Comparison of ENCODE assay signal across 1 cellular context in the genomic region with DNA sequence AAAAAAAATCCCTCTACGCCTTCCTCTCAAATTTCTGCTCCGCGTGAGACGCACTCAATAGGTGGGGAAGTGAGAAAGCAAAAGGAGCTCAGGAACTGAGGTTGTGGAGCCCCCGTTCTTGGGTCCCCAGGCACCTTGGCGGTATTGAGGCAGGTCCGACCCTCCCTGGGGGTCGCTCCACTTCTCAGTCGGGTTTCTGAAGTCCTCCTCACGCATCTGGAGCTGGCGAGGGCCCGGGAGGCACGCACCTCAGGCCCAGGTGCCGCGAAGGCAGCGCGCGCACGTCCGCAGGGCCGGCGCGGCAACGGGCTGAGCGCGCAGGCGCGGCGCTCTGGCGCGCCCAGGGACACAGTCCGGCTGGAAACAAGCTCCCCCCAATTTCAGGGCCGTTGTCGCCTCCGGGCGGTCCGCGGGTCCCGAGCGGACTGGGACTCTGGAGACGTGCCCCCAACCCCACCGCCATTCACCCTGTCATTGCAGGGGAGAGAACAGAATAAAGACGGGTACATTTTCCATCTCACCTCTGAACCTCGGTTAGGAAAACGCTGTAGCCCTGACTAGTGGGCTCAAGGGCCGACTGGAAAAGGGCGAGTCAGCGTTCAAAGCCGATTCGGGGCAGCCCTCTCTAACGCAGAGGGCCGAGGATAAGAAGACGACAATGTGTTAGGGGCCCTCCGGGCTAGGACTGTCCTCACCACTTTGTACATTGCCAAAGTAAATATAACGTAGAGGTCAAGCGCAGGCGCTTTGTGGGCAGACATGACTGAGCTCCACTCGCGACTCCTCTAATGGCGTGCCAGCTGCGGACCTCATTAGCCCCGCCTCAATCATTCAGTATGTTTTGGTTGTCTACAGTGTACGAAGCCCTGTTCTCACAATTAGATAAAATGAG.
TF ChIP-seq lines count a peak whose summit lies in the region.

A gene with protein sequence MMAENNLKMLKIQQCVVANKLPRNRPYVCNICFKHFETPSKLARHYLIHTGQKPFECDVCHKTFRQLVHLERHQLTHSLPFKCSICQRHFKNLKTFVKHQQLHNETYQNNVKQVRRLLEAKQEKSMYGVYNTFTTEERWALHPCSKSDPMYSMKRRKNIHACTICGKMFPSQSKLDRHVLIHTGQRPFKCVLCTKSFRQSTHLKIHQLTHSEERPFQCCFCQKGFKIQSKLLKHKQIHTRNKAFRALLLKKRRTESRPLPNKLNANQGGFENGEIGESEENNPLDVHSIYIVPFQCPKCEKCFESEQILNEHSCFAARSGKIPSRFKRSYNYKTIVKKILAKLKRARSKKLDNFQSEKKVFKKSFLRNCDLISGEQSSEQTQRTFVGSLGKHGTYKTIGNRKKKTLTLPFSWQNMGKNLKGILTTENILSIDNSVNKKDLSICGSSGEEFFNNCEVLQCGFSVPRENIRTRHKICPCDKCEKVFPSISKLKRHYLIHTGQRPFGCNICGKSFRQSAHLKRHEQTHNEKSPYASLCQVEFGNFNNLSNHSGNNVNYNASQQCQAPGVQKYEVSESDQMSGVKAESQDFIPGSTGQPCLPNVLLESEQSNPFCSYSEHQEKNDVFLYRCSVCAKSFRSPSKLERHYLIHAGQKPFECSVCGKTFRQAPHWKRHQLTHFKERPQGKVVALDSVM (minus strand): TSS at position 306 of the 892 bp plus-strand sequence. CDS start 4,853 bp downstream, outside the sequence.

TF ChIP-seq in HepG2, 621 proteins besides CTCF, POLR2A, EP300 and RAD21 (continued from another document and continues in another):
- TF ChIP-seq, protein P1, sequence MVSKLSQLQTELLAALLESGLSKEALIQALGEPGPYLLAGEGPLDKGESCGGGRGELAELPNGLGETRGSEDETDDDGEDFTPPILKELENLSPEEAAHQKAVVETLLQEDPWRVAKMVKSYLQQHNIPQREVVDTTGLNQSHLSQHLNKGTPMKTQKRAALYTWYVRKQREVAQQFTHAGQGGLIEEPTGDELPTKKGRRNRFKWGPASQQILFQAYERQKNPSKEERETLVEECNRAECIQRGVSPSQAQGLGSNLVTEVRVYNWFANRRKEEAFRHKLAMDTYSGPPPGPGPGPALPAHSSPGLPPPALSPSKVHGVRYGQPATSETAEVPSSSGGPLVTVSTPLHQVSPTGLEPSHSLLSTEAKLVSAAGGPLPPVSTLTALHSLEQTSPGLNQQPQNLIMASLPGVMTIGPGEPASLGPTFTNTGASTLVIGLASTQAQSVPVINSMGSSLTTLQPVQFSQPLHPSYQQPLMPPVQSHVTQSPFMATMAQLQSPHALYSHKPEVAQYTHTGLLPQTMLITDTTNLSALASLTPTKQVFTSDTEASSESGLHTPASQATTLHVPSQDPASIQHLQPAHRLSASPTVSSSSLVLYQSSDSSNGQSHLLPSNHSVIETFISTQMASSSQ (IDR thresholded peaks at IDR 0.05; ENCODE audit: low read depth): peak; percentile 43; the same call in 1 of the 2 replicates
- TF ChIP-seq, protein P1 (CRISPR knock-in tag; IDR thresholded peaks at IDR 0.05; ENCODE audit: borderline replicate concordance): peak; percentile 82
- TF ChIP-seq ZFP82 (CRISPR knock-in tag; IDR thresholded peaks at IDR 0.05; ENCODE audit: borderline replicate concordance) (peak; percentile 97), ZNF678 (CRISPR knock-in tag; IDR thresholded peaks at IDR 0.05) (no peak), STAT5B (CRISPR knock-in tag; IDR thresholded peaks at IDR 0.05) (no peak), SRSF9 (IDR thresholded peaks at IDR 0.05; ENCODE audit: borderline replicate concordance, insufficient read depth, low read depth, low read length, poor library complexity, severe bottlenecking) (no peak), ZNF510 (CRISPR knock-in tag; IDR thresholded peaks at IDR 0.05; ENCODE audit: low read depth) (no peak), ERF (CRISPR knock-in tag; IDR thresholded peaks at IDR 0.05) (peak; percentile 29; the same call in 1 of the 2 replicates), ZFY (CRISPR knock-in tag; IDR thresholded peaks at IDR 0.05) (peak; percentile 99), KDM5B (CRISPR knock-in tag; IDR thresholded peaks at IDR 0.05; ENCODE audit: borderline replicate concordance) (peak; percentile 78; the same call in 1 of the 2 replicates), ZNF589 (CRISPR knock-in tag; conservative IDR thresholded peaks at IDR 0.05) (peak; percentile 18; the same call in 1 of the 2 replicates), TAF15 (IDR thresholded peaks at IDR 0.05; ENCODE audit: low read depth, low read length, poor library complexity, severe bottlenecking) (no peak), ZKSCAN8 (CRISPR knock-in tag; IDR thresholded peaks at IDR 0.05; ENCODE audit: borderline replicate concordance) (no peak), ZNF296 (CRISPR knock-in tag; conservative IDR thresholded peaks at IDR 0.05) (peak; percentile 65; the same call in 1 of the 2 replicates), TBP (CRISPR knock-in tag; IDR thresholded peaks at IDR 0.05) (no peak), SIN3A (IDR thresholded peaks at IDR 0.05; ENCODE audit: borderline replicate concordance, low read depth, low read length) (peak; percentile 52; the same call in 1 of the 2 replicates), ZNF724P (CRISPR knock-in tag; IDR thresholded peaks at IDR 0.05; ENCODE audit: borderline replicate concordance) (no peak; the same call in 1 of the 2 replicates), ZNF7 (CRISPR knock-in tag; IDR thresholded peaks at IDR 0.05) (no peak), ZNF484 (CRISPR knock-in tag; IDR thresholded peaks at IDR 0.05; ENCODE audit: borderline replicate concordance, low read depth) (0 out of 2 replicates have a peak, but pooled peaks have one; percentile 33), SSRP1 (CRISPR knock-in tag; IDR thresholded peaks at IDR 0.05) (no peak), ZNF660 (CRISPR knock-in tag; IDR thresholded peaks at IDR 0.05; ENCODE audit: borderline replicate concordance, low read depth) (no peak), ARNT (IDR thresholded peaks at IDR 0.05) (no peak), SRSF1 (optimal IDR thresholded peaks at IDR 0.05; ENCODE audit: low read depth, low read length) (peak; percentile 56), EED (CRISPR knock-in tag; IDR thresholded peaks at IDR 0.05) (0 out of 2 replicates have a peak, but pooled peaks have one; percentile 47)
- TF ChIP-seq, protein P2, sequence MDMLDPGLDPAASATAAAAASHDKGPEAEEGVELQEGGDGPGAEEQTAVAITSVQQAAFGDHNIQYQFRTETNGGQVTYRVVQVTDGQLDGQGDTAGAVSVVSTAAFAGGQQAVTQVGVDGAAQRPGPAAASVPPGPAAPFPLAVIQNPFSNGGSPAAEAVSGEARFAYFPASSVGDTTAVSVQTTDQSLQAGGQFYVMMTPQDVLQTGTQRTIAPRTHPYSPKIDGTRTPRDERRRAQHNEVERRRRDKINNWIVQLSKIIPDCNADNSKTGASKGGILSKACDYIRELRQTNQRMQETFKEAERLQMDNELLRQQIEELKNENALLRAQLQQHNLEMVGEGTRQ (IDR thresholded peaks at IDR 0.05; ENCODE audit: low read depth, low read length): no peak
- TF ChIP-seq, protein P2 (CRISPR knock-in tag; IDR thresholded peaks at IDR 0.05; ENCODE audit: borderline replicate concordance): no peak
- TF ChIP-seq, protein P3, sequence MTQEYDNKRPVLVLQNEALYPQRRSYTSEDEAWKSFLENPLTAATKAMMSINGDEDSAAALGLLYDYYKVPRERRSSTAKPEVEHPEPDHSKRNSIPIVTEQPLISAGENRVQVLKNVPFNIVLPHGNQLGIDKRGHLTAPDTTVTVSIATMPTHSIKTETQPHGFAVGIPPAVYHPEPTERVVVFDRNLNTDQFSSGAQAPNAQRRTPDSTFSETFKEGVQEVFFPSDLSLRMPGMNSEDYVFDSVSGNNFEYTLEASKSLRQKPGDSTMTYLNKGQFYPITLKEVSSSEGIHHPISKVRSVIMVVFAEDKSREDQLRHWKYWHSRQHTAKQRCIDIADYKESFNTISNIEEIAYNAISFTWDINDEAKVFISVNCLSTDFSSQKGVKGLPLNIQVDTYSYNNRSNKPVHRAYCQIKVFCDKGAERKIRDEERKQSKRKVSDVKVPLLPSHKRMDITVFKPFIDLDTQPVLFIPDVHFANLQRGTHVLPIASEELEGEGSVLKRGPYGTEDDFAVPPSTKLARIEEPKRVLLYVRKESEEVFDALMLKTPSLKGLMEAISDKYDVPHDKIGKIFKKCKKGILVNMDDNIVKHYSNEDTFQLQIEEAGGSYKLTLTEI (CRISPR knock-in tag; conservative IDR thresholded peaks at IDR 0.05): no peak
- TF ChIP-seq, protein P4, sequence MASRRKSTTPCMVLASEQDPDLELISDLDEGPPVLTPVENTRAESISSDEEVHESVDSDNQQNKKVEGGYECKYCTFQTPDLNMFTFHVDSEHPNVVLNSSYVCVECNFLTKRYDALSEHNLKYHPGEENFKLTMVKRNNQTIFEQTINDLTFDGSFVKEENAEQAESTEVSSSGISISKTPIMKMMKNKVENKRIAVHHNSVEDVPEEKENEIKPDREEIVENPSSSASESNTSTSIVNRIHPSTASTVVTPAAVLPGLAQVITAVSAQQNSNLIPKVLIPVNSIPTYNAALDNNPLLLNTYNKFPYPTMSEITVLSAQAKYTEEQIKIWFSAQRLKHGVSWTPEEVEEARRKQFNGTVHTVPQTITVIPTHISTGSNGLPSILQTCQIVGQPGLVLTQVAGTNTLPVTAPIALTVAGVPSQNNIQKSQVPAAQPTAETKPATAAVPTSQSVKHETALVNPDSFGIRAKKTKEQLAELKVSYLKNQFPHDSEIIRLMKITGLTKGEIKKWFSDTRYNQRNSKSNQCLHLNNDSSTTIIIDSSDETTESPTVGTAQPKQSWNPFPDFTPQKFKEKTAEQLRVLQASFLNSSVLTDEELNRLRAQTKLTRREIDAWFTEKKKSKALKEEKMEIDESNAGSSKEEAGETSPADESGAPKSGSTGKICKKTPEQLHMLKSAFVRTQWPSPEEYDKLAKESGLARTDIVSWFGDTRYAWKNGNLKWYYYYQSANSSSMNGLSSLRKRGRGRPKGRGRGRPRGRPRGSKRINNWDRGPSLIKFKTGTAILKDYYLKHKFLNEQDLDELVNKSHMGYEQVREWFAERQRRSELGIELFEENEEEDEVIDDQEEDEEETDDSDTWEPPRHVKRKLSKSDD (CRISPR knock-in tag; IDR thresholded peaks at IDR 0.05; ENCODE audit: low read depth): 0 out of 2 replicates have a peak, but pooled peaks have one; percentile 68
- TF ChIP-seq, protein P5, sequence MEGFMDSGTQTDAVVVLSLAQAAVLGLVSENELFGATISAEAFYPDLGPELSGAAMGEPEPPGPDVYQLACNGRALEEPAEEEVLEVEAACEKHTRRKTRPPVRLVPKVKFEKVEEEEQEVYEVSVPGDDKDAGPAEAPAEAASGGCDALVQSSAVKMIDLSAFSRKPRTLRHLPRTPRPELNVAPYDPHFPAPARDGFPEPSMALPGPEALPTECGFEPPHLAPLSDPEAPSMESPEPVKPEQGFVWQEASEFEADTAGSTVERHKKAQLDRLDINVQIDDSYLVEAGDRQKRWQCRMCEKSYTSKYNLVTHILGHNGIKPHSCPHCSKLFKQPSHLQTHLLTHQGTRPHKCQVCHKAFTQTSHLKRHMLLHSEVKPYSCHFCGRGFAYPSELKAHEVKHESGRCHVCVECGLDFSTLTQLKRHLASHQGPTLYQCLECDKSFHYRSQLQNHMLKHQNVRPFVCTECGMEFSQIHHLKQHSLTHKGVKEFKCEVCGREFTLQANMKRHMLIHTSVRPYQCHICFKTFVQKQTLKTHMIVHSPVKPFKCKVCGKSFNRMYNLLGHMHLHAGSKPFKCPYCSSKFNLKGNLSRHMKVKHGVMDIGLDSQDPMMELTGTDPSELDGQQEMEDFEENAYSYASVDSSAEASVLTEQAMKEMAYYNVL (CRISPR knock-in tag; IDR thresholded peaks at IDR 0.05; ENCODE audit: borderline replicate concordance): 0 out of 2 replicates have a peak, but pooled peaks have one; percentile 43
- TF ChIP-seq, protein P6, sequence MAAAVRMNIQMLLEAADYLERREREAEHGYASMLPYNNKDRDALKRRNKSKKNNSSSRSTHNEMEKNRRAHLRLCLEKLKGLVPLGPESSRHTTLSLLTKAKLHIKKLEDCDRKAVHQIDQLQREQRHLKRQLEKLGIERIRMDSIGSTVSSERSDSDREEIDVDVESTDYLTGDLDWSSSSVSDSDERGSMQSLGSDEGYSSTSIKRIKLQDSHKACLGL (CRISPR knock-in tag; IDR thresholded peaks at IDR 0.05): peak; percentile 87; the same call in 1 of the 2 replicates
- TF ChIP-seq, protein P7, sequence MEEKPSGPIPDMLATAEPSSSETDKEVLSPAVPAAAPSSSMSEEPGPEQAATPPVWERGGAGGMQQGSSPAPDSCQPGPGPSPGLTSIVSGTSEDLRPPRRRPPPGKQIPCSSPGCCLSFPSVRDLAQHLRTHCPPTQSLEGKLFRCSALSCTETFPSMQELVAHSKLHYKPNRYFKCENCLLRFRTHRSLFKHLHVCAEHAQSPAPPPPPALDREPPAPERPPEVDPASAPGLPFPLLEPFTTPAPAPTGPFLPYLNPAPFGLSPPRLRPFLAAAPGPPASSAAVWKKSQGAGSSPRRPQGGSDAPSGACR (CRISPR knock-in tag; IDR thresholded peaks at IDR 0.05): no peak; the same call in 1 of the 2 replicates
- TF ChIP-seq, protein P8, sequence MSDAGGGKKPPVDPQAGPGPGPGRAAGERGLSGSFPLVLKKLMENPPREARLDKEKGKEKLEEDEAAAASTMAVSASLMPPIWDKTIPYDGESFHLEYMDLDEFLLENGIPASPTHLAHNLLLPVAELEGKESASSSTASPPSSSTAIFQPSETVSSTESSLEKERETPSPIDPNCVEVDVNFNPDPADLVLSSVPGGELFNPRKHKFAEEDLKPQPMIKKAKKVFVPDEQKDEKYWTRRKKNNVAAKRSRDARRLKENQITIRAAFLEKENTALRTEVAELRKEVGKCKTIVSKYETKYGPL (CRISPR knock-in tag; IDR thresholded peaks at IDR 0.05): 0 out of 2 replicates have a peak, but pooled peaks have one; percentile 53
- TF ChIP-seq, protein P9, sequence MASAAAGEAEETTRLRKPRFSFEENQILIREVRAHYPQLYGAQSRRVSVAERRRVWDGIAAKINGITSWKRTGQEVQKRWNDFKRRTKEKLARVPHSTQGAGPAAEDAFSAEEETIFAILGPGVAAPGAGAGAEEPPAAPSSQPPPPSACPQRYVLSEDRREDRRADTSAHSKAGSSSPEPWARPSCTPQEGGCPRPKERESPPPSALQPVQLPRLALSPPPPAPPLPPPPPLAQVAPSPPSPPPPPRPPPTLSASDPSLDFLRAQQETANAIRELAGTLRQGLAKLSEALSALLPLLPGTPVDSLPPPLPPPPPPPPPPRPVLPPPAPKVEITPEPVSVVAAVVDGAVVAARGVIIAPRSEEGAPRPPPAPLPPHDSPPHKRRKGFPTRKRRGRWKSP (CRISPR knock-in tag; IDR thresholded peaks at IDR 0.05): no peak
